ENCODE assay signal across 8 cellular contexts in the genomic region with DNA sequence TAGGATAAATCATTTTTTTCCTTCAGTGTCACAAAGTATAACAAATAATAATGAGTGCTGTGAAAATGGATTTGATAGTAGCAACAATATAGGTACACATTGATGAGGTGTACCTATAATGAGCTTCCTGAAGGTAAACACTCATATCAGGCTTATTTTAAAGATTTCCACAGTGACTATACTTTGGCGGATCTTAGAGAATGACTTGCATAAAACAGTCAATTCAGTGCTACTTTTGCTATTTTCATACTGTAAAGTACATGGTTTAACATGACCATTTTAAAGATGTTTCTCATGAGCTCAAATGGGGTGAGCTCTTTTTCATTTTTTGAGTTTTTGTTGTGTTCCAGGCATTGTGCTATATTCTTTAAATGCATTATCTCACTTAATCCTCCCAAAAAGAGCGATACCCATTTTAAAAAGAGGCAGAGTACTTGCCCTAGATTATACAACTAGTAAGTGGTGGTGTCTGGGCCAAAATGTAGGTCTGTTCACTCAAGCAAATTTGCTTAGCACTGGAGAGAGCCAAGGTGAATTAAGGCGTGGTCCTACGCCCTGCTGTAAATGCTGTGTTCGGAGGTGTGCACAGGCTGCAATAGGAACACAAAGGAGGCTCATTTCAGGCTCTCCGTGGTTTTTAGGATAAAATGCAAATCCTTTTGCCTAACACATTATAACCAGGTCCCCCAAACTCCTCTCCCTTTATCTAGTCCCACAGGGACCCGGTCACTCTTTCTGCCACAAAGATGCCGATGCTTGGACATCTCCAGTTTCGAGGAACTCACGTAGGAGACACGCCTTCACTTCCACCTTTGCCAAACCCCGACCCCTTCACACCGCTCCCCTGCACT. TPM values are rescaled to one million over a fixed set of nuclear protein-coding genes. Genes with fewer than 3 reads are reported as not detected.
DNase-seq lines count a peak whose midpoint lies in the region; ATAC-seq and TF ChIP-seq lines count a peak whose summit lies in the region.

No MANE protein-coding gene starts in this region.

- intact Hi-C loops in CD4-positive, alpha-beta T cell (cut with DNase I, micrococcal nuclease) = loop anchor here (2.0 to 10.0 kb wide), 8 partner anchors 187 to 1477 kb away; a partner anchor contains a TSS

- H3K27me3 Mint-ChIP-seq in CD4-positive, alpha-beta T cell = peaks cover 30% of the 10 kb centered on the region
- peaks cover 5 to 8% of the 10 kb centered on the region in 2 donors for H3K27me3 Mint-ChIP-seq in natural killer cell treated with Interleukin-12 subunit alpha and Interleukin-12 subunit beta and Interleukin-15 and Interleukin-18, amount 100 ng/mL, for 72 hours

- no peak for DNase-seq in CD4-positive, alpha-beta T cell
- DNase-seq in HL-60 (ENCODE audit: low read depth in 1 of 2, low spot score in 1 of 2) (no peak), coronary artery (ENCODE audit: low spot score) (no peak), cerebellar nuclear complex (lab: John Stamatoyannopoulos, UW) (no peak)
- DNase-seq in natural killer cell treated with Interleukin-12 subunit alpha and Interleukin-12 subunit beta and Interleukin-15 and Interleukin-18, amount 100 ng/mL, for 72 hours (ENCODE audit: low spot score) = no peak
- DNase-seq in stimulated activated CD8-positive, alpha-beta memory T cell treated with anti-CD3 and anti-CD28 coated beads, Interleukin-4, amount 100 ng/mL, for 48 hours = no peak

- POLR2A ChIA-PET in CD4-positive, alpha-beta T cell (lab: Charles Lee) = interaction anchor here (0.5 to 1.4 kb wide), 3 partner anchors 200 to 686 kb away, joined by 3 to 9 read pairs (median 4); a partner anchor contains a TSS

- peak overlapping the region; percentile 91 for H3K4me3 Mint-ChIP-seq in CD4-positive, alpha-beta T cell
- peak overlapping the region; percentile 99 for H3K4me3 Mint-ChIP-seq in natural killer cell treated with Interleukin-12 subunit alpha and Interleukin-12 subunit beta and Interleukin-15 and Interleukin-18, amount 100 ng/mL, for 72 hours

- H3K9me3 Mint-ChIP-seq in CD4-positive, alpha-beta T cell = peaks cover 3% of the 10 kb centered on the region
- H3K9me3 Mint-ChIP-seq in natural killer cell treated with Interleukin-12 subunit alpha and Interleukin-12 subunit beta and Interleukin-15 and Interleukin-18, amount 100 ng/mL, for 72 hours = no peaks in the 10 kb centered on the region

- ATAC-seq in CD4-positive, alpha-beta T cell (ENCODE audit: poor library complexity) = peak; percentile 3
- ATAC-seq in natural killer cell treated with Interleukin-12 subunit alpha and Interleukin-12 subunit beta and Interleukin-15 and Interleukin-18, amount 100 ng/mL, for 72 hours = peak in 1 of 2 donors; percentile 17
- ATAC-seq in HG02678 (IDR thresholded peaks at IDR 0.05; ENCODE audit: unreplicated experiment) (no peak), HG02973 (IDR thresholded peaks at IDR 0.05; ENCODE audit: unreplicated experiment) (no peak)

- peaks cover 26% of the 10 kb centered on the region for H3K4me1 Mint-ChIP-seq in CD4-positive, alpha-beta T cell (ENCODE audit: low read depth)
- peaks cover 17 to 22% of the 10 kb centered on the region in 2 donors for H3K4me1 Mint-ChIP-seq in natural killer cell treated with Interleukin-12 subunit alpha and Interleukin-12 subunit beta and Interleukin-15 and Interleukin-18, amount 100 ng/mL, for 72 hours (ENCODE audit: low read depth in 2 of 2)

- H3K27me3 ChIP-seq in CD4-positive, alpha-beta T cell (ENCODE audit: control insufficient read depth, insufficient read depth, low read length) = peaks cover 27% of the 10 kb centered on the region
- no peaks in the 10 kb centered on the region for H3K27me3 ChIP-seq in HL-60 (ENCODE audit: insufficient read depth, poor library complexity, severe bottlenecking)

- peak overlapping the region; percentile 71 for H3K27ac Mint-ChIP-seq in CD4-positive, alpha-beta T cell
- H3K27ac Mint-ChIP-seq in natural killer cell treated with Interleukin-12 subunit alpha and Interleukin-12 subunit beta and Interleukin-15 and Interleukin-18, amount 100 ng/mL, for 72 hours = peak overlapping the region; percentile 90 to 97

- no peaks in the 10 kb centered on the region for H3K9me3 ChIP-seq in CD4-positive, alpha-beta T cell (ENCODE audit: control insufficient read depth, low read length)

- H3K36me3 Mint-ChIP-seq in CD4-positive, alpha-beta T cell (ENCODE audit: low read depth) = peaks cover 42% of the 10 kb centered on the region
- H3K36me3 Mint-ChIP-seq in natural killer cell treated with Interleukin-12 subunit alpha and Interleukin-12 subunit beta and Interleukin-15 and Interleukin-18, amount 100 ng/mL, for 72 hours = peaks cover 6% of the 10 kb centered on the region

- CTCF ChIA-PET in CD4-positive, alpha-beta T cell (lab: Charles Lee) = interaction anchor here (1.0 kb wide), 1 partner anchor 10 kb away, joined by 5 read pairs; no protein-coding TSS in a partner anchor

- H3K4me3 ChIP-seq in HL-60 (replicated peaks; ENCODE audit: insufficient read depth, low read length) (peak overlapping the region; percentile 80), coronary artery (peak overlapping the region; percentile 90)

- H3K27ac ChIP-seq in CD4-positive, alpha-beta T cell (ENCODE audit: low read depth, low read length) = no peak overlapping the region
- H3K27ac ChIP-seq in HL-60 (replicated peaks) (peak overlapping the region; percentile 67), coronary artery (peak overlapping the region; percentile 74 to 83)

- TF ChIP-seq CTCF in CD4-positive, alpha-beta T cell (IDR thresholded peaks at IDR 0.05) = no peak
- no peak for TF ChIP-seq CTCF in HL-60 (IDR thresholded peaks at IDR 0.05; ENCODE audit: insufficient read depth, low read length)
- no peak for TF ChIP-seq CTCF in coronary artery (IDR thresholded peaks at IDR 0.05)

RNA-seq across cellular contexts. Expression of a gene that starts 0.6 kb away (rescaled TPM):
- total RNA-seq in CD4-positive, alpha-beta T cell = 10 to 100 TPM; 16.7 to 17.2 TPM
- total RNA-seq in natural killer cell treated with Interleukin-12 subunit alpha and Interleukin-12 subunit beta and Interleukin-15 and Interleukin-18, amount 100 ng/mL, for 72 hours = 10 to 100 TPM; 38.7 to 53.7 TPM
